In genomic region chr1:145424612-145425435, GRCh38 we compare ENCODE assay signal across 8 cellular contexts. TPM values are rescaled to one million over a fixed set of nuclear protein-coding genes. Genes with fewer than 3 reads are reported as not detected.
DNase-seq lines count a peak whose midpoint lies in the region; ATAC-seq, FAIRE-seq and TF ChIP-seq lines count a peak whose summit lies in the region.
"Not testable (repeated sequence)": the region's sequence is repeated elsewhere in the genome, so short reads cannot be mapped to it uniquely, and the experiment has no call there.

No MANE protein-coding gene starts in this region.

- peak overlapping the region; percentile 73 for H3K4me2 ChIP-seq in Karpas-422 (ENCODE audit: low read depth, low read length, poor library complexity, severe bottlenecking)

- not testable (repeated sequence) for H3K9me3 ChIP-seq in Karpas-422 (ENCODE audit: low read length); iPS DF 6.9 (ENCODE audit: control insufficient read depth, insufficient read depth, low read length)

- peak; percentile 9 for DNase-seq in GM13976 (ENCODE audit: low spot score)
- DNase-seq in Karpas-422 = peak; percentile 70
- DNase-seq in brain microvascular endothelial cell = peak; percentile 48
- DNase-seq in iPS DF 6.9 (ENCODE audit: low read depth, low spot score); progenitor cell of endocrine pancreas (ENCODE audit: low spot score, unreplicated experiment): not testable (repeated sequence)
- peak; percentile 15 for DNase-seq in urothelium cell line (ENCODE audit: low spot score)

- peak overlapping the region; percentile 75 for H3K9ac ChIP-seq in Karpas-422 (ENCODE audit: low read length)

- not testable (repeated sequence) for TF ChIP-seq CTCF in GM13976 (IDR thresholded peaks at IDR 0.05; ENCODE audit: borderline replicate concordance, control extremely low read depth, extremely low read depth, insufficient read depth, missing control alignments); WI38 (IDR thresholded peaks at IDR 0.05; ENCODE audit: low read depth, low read length); brain microvascular endothelial cell (IDR thresholded peaks at IDR 0.05; ENCODE audit: low read depth, low read length, missing control alignments); progenitor cell of endocrine pancreas (IDR thresholded peaks at IDR 0.05; ENCODE audit: unreplicated experiment)

- H3K9me3 Mint-ChIP-seq in progenitor cell of endocrine pancreas (ENCODE audit: low read depth) = not testable (repeated sequence)

- peak overlapping the region; percentile 96 for H2AFZ ChIP-seq in Karpas-422 (ENCODE audit: low read length)

- H3K79me2 ChIP-seq in Karpas-422 (ENCODE audit: low read length) = not testable (repeated sequence)

- not testable (repeated sequence) for H3K4me1 ChIP-seq in Karpas-422 (ENCODE audit: low read length); iPS DF 6.9 (ENCODE audit: control insufficient read depth, insufficient read depth, low read length)

- WGBS in iPS DF 6.9 (ENCODE audit: insufficient coverage, insufficient read length) = no CpG with 5 or more reads among the region's 59 CpGs

- not testable (repeated sequence) for H3K9me2 ChIP-seq in Karpas-422 (replicated peaks; ENCODE audit: insufficient read depth, low read length)

- peak overlapping the region; percentile 97 for H3K4me3 Mint-ChIP-seq in progenitor cell of endocrine pancreas (ENCODE audit: low read depth)

- in situ Hi-C loops in GM13976 (cut with MboI; ENCODE audit: low sequenced_read_pairs, unreplicated experiment); brain microvascular endothelial cell (cut with HindIII; ENCODE audit: low pct_ligation_motif_present, low sequenced_read_pairs): not testable (repeated sequence)

- H3K36me3 ChIP-seq in Karpas-422 (ENCODE audit: insufficient read depth, low read length); brain microvascular endothelial cell (replicated peaks); iPS DF 6.9 (ENCODE audit: control insufficient read depth, insufficient read depth, low read length): not testable (repeated sequence)

- H3K4me1 Mint-ChIP-seq in progenitor cell of endocrine pancreas (ENCODE audit: low read depth) = not testable (repeated sequence)

- H3K27me3 Mint-ChIP-seq in progenitor cell of endocrine pancreas = peaks cover 31% of the 10 kb centered on the region

- H3K4me3 ChIP-seq in Karpas-422 (ENCODE audit: low read length) (peak overlapping the region; percentile 82), WI38 (ENCODE audit: low read depth, low read length) (peak overlapping the region; percentile 68), brain microvascular endothelial cell (ENCODE audit: low read depth, low read length) (peak overlapping the region; percentile 67), iPS DF 6.9 (ENCODE audit: low read length) (peak overlapping the region; percentile 28; the same call in 1 of the 2 replicates)

- not testable (repeated sequence) for FAIRE-seq in urothelium cell line (lab: Jason Lieb, UNC)

- ATAC-seq in HG02571 (IDR thresholded peaks at IDR 0.05; ENCODE audit: unreplicated experiment) = peak; percentile 63

- H3K27ac Mint-ChIP-seq in progenitor cell of endocrine pancreas = peak overlapping the region; percentile 87

- H3K36me3 Mint-ChIP-seq in progenitor cell of endocrine pancreas (ENCODE audit: insufficient read depth) = not testable (repeated sequence)

- not testable (repeated sequence) for H4K20me1 ChIP-seq in Karpas-422 (ENCODE audit: insufficient read depth, low read depth, low read length)

- H3K27ac ChIP-seq in Karpas-422 (ENCODE audit: low read length); brain microvascular endothelial cell; iPS DF 6.9 (ENCODE audit: low read length): not testable (repeated sequence)

- not testable (repeated sequence) for H3K27me3 ChIP-seq in Karpas-422 (ENCODE audit: low read length); brain microvascular endothelial cell (replicated peaks)
- peaks cover 23% of the 10 kb centered on the region for H3K27me3 ChIP-seq in iPS DF 6.9 (ENCODE audit: control insufficient read depth, insufficient read depth, low read length)

RNA-seq across cellular contexts. Expression of gene NBPF20, which starts 0.6 kb away (rescaled TPM):
- 4.9 and 12.2 TPM in 2 replicates for total RNA-seq in Karpas-422 (2014; rRNA removed; shearing (Covaris generic); ENCODE audit: low replicate concordance)
- total RNA-seq in progenitor cell of endocrine pancreas = 5.5 and 6.1 TPM in 2 replicates

Comparison
In these comparisons a context has a peak if more than half of its experiments do, and no peak if none do; other contexts are left out.
1. H3K4me3 ChIP-seq: peak in every context shown above with its lines; median percentile 82 in Karpas-422; 68 in WI38; 67 in brain microvascular endothelial cell; 28 in iPS DF 6.9.